In the genomic region with DNA sequence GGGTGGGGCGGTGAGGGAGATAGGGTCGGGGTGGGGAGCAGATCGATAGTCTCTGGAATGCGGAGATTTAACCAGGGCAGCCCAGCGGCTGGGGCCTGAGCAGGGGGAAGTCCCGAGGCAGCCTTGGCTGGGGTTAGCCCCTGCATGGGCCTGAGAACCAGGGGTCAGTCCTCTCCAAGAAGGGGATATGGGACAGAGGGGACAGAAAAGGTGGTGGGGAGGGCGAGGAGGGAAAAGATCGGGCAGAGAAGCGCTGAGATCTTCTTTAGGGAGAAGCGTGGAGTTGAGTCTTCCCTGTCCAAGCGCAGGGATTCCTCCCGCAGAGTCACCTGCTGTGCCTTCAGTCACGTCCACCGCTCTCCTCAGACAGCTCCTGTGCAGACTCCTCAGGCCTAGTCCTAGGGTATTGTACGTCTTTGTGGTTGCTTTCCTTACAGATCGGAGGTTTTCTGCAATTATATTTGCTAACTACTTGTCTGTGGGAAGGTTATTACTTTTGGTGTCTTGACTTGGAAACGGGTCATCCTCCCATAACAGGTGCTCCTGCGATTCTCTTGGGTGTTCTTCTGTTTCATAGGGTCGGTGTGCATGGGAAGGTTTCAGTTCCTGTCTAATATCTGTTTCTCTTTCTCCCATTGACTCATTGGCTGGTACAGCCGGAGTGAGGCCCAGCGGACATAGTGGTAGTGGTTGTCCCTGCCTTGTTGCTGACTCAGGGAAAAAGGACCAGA, we compare ENCODE assay signal across 10 cellular contexts.
DNase-seq lines count a peak whose midpoint lies in the region; ATAC-seq and TF ChIP-seq lines count a peak whose summit lies in the region.
"Had no signal": no experiment of that assay in that cellular context is flagged by ENCODE, and none has a peak within 500 bp of the region (broad histone marks: within the 10 kb centered on the region; RNA-seq: fewer than 3 reads in every experiment).

No MANE protein-coding gene starts in this region.

- no peak for TF ChIP-seq CTCF in GM06990 (IDR thresholded peaks at IDR 0.05; ENCODE audit: insufficient read depth, low read length, poor library complexity, severe bottlenecking)
- no peak for TF ChIP-seq CTCF in coronary artery (IDR thresholded peaks at IDR 0.05)

- ATAC-seq in GM19438 (IDR thresholded peaks at IDR 0.05; ENCODE audit: low read depth, unreplicated experiment): peak; percentile 42
- peak; percentile 61 for ATAC-seq in HG03432 (IDR thresholded peaks at IDR 0.05; ENCODE audit: unreplicated experiment)
- ATAC-seq: HCT116 had no signal

- POLR2A ChIA-PET in HEK293T (lab: Yijun Ruan, JAX): no interaction called here

- no peaks in the 10 kb centered on the region for H3K9me3 Mint-ChIP-seq in stimulated activated naive CD8-positive, alpha-beta T cell treated with anti-CD3 and anti-CD28 coated beads, Interleukin-15, Interleukin-2, amounts not matched to agents 100 ng/mL and 50 ng/mL, for 24 hours
- H3K9me3 Mint-ChIP-seq: neural crest cell had no signal

- peak overlapping the region; percentile 91 for H3K4me3 ChIP-seq in GM06990 (replicated peaks; ENCODE audit: low read depth, low read length)
- H3K4me3 ChIP-seq in coronary artery: peak overlapping the region; percentile 58

- H3K4me3 Mint-ChIP-seq in stimulated activated naive CD8-positive, alpha-beta T cell treated with anti-CD3 and anti-CD28 coated beads, Interleukin-15, Interleukin-2, amounts not matched to agents 100 ng/mL and 50 ng/mL, for 24 hours: no peak overlapping the region
- H3K4me3 Mint-ChIP-seq: neural crest cell had no signal

- no peaks in the 10 kb centered on the region for H3K27me3 ChIP-seq in GM06990 (replicated peaks; ENCODE audit: control insufficient read depth, insufficient read depth, low read length)

- no peaks in the 10 kb centered on the region for H3K27me3 Mint-ChIP-seq in stimulated activated naive CD8-positive, alpha-beta T cell treated with anti-CD3 and anti-CD28 coated beads, Interleukin-15, Interleukin-2, amounts not matched to agents 100 ng/mL and 50 ng/mL, for 24 hours

- DNase-seq in GM06990 (ENCODE audit: extremely low read depth, insufficient read length) (peak; percentile 69), coronary artery (ENCODE audit: low spot score) (no peak), NCI-H748 treated with DMSO at 0.1 percent for 48 hours (lab: John Stamatoyannopoulos, UW) (no peak), dedifferentiated amniotic fluid mesenchymal stem cell (ENCODE audit: extremely low spot score) (no peak), HEK293T (ENCODE audit: extremely low spot score) (no peak)

- H3K27ac ChIP-seq in coronary artery: peak overlapping the region in 1 of 2 donors; percentile 64

- peak overlapping the region; percentile 77 for H3K27ac Mint-ChIP-seq in stimulated activated naive CD8-positive, alpha-beta T cell treated with anti-CD3 and anti-CD28 coated beads, Interleukin-15, Interleukin-2, amounts not matched to agents 100 ng/mL and 50 ng/mL, for 24 hours

- peaks cover 15% of the 10 kb centered on the region for H3K36me3 Mint-ChIP-seq in stimulated activated naive CD8-positive, alpha-beta T cell treated with anti-CD3 and anti-CD28 coated beads, Interleukin-15, Interleukin-2, amounts not matched to agents 100 ng/mL and 50 ng/mL, for 24 hours (ENCODE audit: low read depth)

- peaks cover 35% of the 10 kb centered on the region for H3K4me1 Mint-ChIP-seq in stimulated activated naive CD8-positive, alpha-beta T cell treated with anti-CD3 and anti-CD28 coated beads, Interleukin-15, Interleukin-2, amounts not matched to agents 100 ng/mL and 50 ng/mL, for 24 hours (ENCODE audit: low read depth)
- H3K4me1 Mint-ChIP-seq: neural crest cell had no signal

- CTCF ChIA-PET in HEK293T (lab: Yijun Ruan, JAX): no interaction called here

- peaks cover 3% of the 10 kb centered on the region for H3K36me3 ChIP-seq in GM06990 (ENCODE audit: control insufficient read depth, insufficient read depth, low read length)

TF ChIP-seq in HEK293T, 16 proteins besides CTCF, POLR2A, EP300 and RAD21:
- no peak for TF ChIP-seq BHLHE40 (IDR thresholded peaks at IDR 0.05; ENCODE audit: borderline replicate concordance)
TF ChIP-seq in HEK293T: peak in this region for 0.
